25 cellular contexts compared by ENCODE assay signal in genomic region chr9:7520396-7520795, GRCh38.
"Had no signal": no experiment of that assay in that cellular context is flagged by ENCODE, and none has a peak within 500 bp of the region (broad histone marks: within the 10 kb centered on the region; RNA-seq: fewer than 3 reads in every experiment).

No MANE protein-coding gene starts in this region.

- DNase-seq: activated CD4-positive, alpha-beta T cell treated with anti-CD3 and anti-CD28 coated beads for 48 hours; activated CD4-positive, alpha-beta T cell treated with anti-CD3 and anti-CD28 coated beads, Interleukin-2, amount 50 U/mL, for 4 hours; activated CD4-positive, CD25-positive, alpha-beta regulatory T cell treated with anti-CD3 and anti-CD28 coated beads, Interleukin-2, amount 50 U/mL, for 72 hours; activated CD8-positive, alpha-beta memory T cell treated with anti-CD3 and anti-CD28 coated beads, Interleukin-2, amount 50 U/mL, for 48 hours; activated CD8-positive, alpha-beta T cell treated with anti-CD3 and anti-CD28 coated beads, Interleukin-2, amount 10 ng/mL, durations not matched to agents 7 days and 5 days; activated naive CD4-positive, alpha-beta T cell; activated naive CD8-positive, alpha-beta T cell treated with anti-CD3 and anti-CD28 coated beads, Interleukin-2, amount 50 U/mL, for 24 hours; activated T-cell treated with anti-CD3 and anti-CD28 coated beads, Interleukin-2, amount 50 U/mL, for 1 hour; amniotic stem cell; body of pancreas; cerebellar nuclear complex; MV-4-11; NCI-H1092 treated with DMSO at 0.1 percent for 48 hours; NCI-H1417 treated with DMSO at 0.1 percent for 48 hours; NCI-H1694; NCI-H2029; NCI-H446 treated with DMSO at 0.1 percent for 48 hours; NCI-H524 treated with DMSO at 0.1 percent for 48 hours; NCI-H774; PC-9; SHP77 treated with DMSO at 0.1 percent for 48 hours had no signal

- H2AFZ ChIP-seq: PC-9 had no signal

- H3K4me3 ChIP-seq: ascending aorta, body of pancreas, PC-9 had no signal

- H3K9me3 Mint-ChIP-seq: activated naive CD4-positive, alpha-beta T cell treated with anti-CD3 and anti-CD28 coated beads, Interleukin-2, amount 50 U/mL, for 72 hours; activated naive CD8-positive, alpha-beta T cell treated with anti-CD3 and anti-CD28 coated beads, Interleukin-2, amount 50 U/mL, for 24 hours; T-helper 1 cell treated with Interleukin-12 subunit alpha and Interleukin-12 subunit beta and Interleukin-4 antibody, amounts not matched to agents 30 μg/mL and 1 μg/mL, for 36 hours had no signal

- H3K4me1 ChIP-seq: ascending aorta, body of pancreas had no signal

- ATAC-seq: activated CD8-positive, alpha-beta T cell treated with anti-CD3 and anti-CD28 coated beads, Interleukin-2, amount 10 ng/mL, durations not matched to agents 7 days and 5 days; activated naive CD4-positive, alpha-beta T cell treated with anti-CD3 and anti-CD28 coated beads, Interleukin-2, amount 50 U/mL, for 72 hours; activated naive CD8-positive, alpha-beta T cell treated with anti-CD3 and anti-CD28 coated beads, Interleukin-2, amount 50 U/mL, for 24 hours; body of pancreas had no signal

- H3K4me3 Mint-ChIP-seq: activated CD8-positive, alpha-beta T cell treated with anti-CD3 and anti-CD28 coated beads, Interleukin-2, amount 10 ng/mL, durations not matched to agents 7 days and 5 days; activated naive CD8-positive, alpha-beta T cell treated with anti-CD3 and anti-CD28 coated beads, Interleukin-2, amount 50 U/mL, for 24 hours; T-helper 1 cell treated with Interleukin-12 subunit alpha and Interleukin-12 subunit beta and Interleukin-4 antibody, amounts not matched to agents 30 μg/mL and 1 μg/mL, for 36 hours had no signal

- H3K27me3 ChIP-seq: ascending aorta, body of pancreas had no signal

- H3K36me3 Mint-ChIP-seq: activated naive CD4-positive, alpha-beta T cell treated with anti-CD3 and anti-CD28 coated beads, Interleukin-2, amount 50 U/mL, for 72 hours had no signal

- H3K27ac ChIP-seq: ascending aorta, body of pancreas, KMS-11, PC-9 had no signal

- H3K4me1 Mint-ChIP-seq: activated naive CD8-positive, alpha-beta T cell treated with anti-CD3 and anti-CD28 coated beads, Interleukin-2, amount 50 U/mL, for 24 hours had no signal

- H3K27ac Mint-ChIP-seq: activated CD8-positive, alpha-beta T cell treated with anti-CD3 and anti-CD28 coated beads, Interleukin-2, amount 10 ng/mL, durations not matched to agents 7 days and 5 days; activated naive CD4-positive, alpha-beta T cell treated with anti-CD3 and anti-CD28 coated beads, Interleukin-2, amount 50 U/mL, for 72 hours; activated naive CD8-positive, alpha-beta T cell treated with anti-CD3 and anti-CD28 coated beads, Interleukin-2, amount 50 U/mL, for 24 hours; T-helper 1 cell treated with Interleukin-12 subunit alpha and Interleukin-12 subunit beta and Interleukin-4 antibody, amounts not matched to agents 30 μg/mL and 1 μg/mL, for 36 hours had no signal

- H3K9ac ChIP-seq: KMS-11 had no signal

- H3K4me2 ChIP-seq: KMS-11, PC-9 had no signal

- H3K9me3 ChIP-seq: ascending aorta, body of pancreas had no signal

- H3K36me3 ChIP-seq: ascending aorta had no signal
